9 cellular contexts compared by ENCODE assay signal in the genomic region with DNA sequence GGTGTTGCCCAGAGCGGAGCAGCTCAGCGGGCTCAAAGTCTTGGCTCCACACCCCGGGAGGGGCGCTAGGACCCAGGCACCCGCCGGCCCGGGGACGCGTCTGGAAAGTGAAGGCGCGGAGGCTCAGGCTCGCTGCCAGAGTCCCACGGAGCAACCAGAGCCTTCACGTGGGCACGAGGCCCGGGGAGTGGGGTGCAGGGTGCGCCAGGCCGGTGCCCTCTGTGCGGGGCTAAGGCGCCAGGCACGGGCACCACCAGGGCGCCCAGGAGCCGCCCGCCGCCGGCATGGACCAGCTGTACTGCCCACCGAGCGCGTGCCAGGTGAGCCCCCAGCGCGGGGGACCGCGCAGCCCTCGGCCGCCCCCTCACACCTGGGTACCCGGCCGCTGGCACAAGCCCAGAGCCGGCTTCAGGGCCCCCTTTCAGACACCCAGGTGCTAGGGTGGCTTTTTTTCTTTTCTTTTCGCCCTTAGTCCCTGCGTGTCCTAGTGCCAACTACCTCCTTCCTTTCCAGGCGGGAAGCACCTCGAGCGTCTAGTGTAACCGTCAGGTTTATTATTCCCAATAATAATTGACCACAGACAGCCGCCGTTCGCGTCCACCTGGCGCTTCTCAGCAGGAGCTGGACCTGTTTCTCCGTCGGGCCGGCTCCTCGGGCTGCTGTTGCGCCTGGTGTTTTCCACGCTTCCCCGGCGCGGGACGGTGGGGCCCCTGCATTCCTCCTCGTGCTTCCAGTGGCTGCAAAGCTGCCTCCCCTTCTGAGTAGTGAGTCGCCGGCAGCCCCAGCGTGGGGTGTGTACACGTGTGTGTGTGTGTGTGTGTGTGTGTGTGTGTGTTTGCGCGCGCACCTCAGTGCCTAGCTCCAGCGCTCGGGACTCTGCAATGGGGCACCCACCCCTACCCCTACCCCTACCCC. TPM values are rescaled to one million over a fixed set of nuclear protein-coding genes. Genes with fewer than 3 reads are reported as not detected.
A peak's percentile ranks its signal among the peaks of the same experiment; 100 is the strongest.
DNase-seq lines count a peak whose midpoint lies in the region; TF ChIP-seq lines count a peak whose summit lies in the region.
"Had no signal": no experiment of that assay in that cellular context is flagged by ENCODE, and none has a peak within 500 bp of the region (broad histone marks: within the 10 kb centered on the region; RNA-seq: fewer than 3 reads in every experiment).

No MANE protein-coding gene starts in this region.

- no peak for TF ChIP-seq CTCF in right atrium auricular region (IDR thresholded peaks at IDR 0.05)

- H3K4me1 ChIP-seq in ES-I3 (ENCODE audit: insufficient read depth, low read length), result peaks cover 6% of the 10 kb centered on the region; the same call in 1 of the 2 replicates
- peaks cover 0 to 27% of the 10 kb centered on the region in 2 donors for H3K4me1 ChIP-seq in right atrium auricular region

- no peaks in the 10 kb centered on the region for H3K27me3 ChIP-seq in right atrium auricular region

- H3K4me3 ChIP-seq in SK-N-MC, result peak overlapping the region; percentile 37
- peak overlapping the region; percentile 55 to 56 for H3K4me3 ChIP-seq in right atrium auricular region

- H3K27ac ChIP-seq in SK-N-MC (no peak overlapping the region), right atrium auricular region (peak overlapping the region; percentile 54 to 81)
- H3K27ac ChIP-seq: adrenal gland had no signal

- H3K9me3 ChIP-seq in ES-I3 (ENCODE audit: control insufficient read depth, insufficient read depth, low read length) (no peaks in the 10 kb centered on the region), SK-N-MC (ENCODE audit: low read depth, low read length) (no peaks in the 10 kb centered on the region), right atrium auricular region (no peaks in the 10 kb centered on the region)
- H3K9me3 ChIP-seq: adrenal gland had no signal

- H3K9ac ChIP-seq in ES-I3 (ENCODE audit: low read depth, low read length) (peak overlapping the region; percentile 75), SK-N-MC (ENCODE audit: insufficient read length) (no peak overlapping the region)

- DNase-seq in SK-N-MC (ENCODE audit: low read depth, low spot score) (no peak), right atrium auricular region (ENCODE audit: low spot score) (no peak), retina (peak; percentile 60), mucosa of gallbladder (ENCODE audit: low spot score) (no peak), NCI-H2196 treated with DMSO at 0.1 percent for 48 hours (lab: John Stamatoyannopoulos, UW; ENCODE audit: unreplicated experiment) (no peak), occipital lobe (lab: John Stamatoyannopoulos, UW) (no peak)
- no peak for DNase-seq in stimulated activated CD8-positive, alpha-beta memory T cell treated with anti-CD3 and anti-CD28 coated beads, Interleukin-4, amount 100 ng/mL, for 48 hours

- H3K36me3 ChIP-seq in ES-I3 (ENCODE audit: insufficient read depth, low read length), result no peaks in the 10 kb centered on the region
- H3K36me3 ChIP-seq in SK-N-MC (ENCODE audit: insufficient read depth, low read length), result no peaks in the 10 kb centered on the region
- H3K36me3 ChIP-seq in right atrium auricular region, result no peaks in the 10 kb centered on the region
- H3K36me3 ChIP-seq: adrenal gland had no signal

RNA-seq across cellular contexts. Expression of a gene that starts 30.1 kb away (rescaled TPM):
- total RNA-seq in right atrium auricular region (10 to 100 TPM; 22.2 to 64.5 TPM), mucosa of gallbladder (29.4 TPM), occipital lobe (5.3 TPM)
